ENCODE assay signal across 15 cellular contexts in the genomic region with DNA sequence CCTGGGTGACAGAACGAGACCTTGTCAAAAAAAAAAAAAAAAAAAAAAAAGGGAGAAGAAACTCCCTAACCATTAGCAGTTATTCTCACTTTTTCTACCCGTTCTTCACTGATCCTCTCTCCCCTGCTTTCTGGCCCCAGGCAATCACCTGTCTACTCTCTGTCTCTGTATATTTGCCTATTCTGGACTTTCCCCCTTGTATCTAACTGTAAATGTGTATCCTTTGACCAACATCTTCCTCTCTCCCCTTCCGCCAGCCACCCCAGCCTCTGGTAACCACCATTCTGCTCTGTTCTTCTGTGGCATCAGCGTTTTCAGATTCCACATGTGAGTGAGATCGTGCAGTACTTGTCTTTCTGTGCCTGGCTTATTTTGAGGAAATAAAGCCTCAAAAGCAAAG. TPM values are rescaled to one million over a fixed set of nuclear protein-coding genes. Genes with fewer than 3 reads are reported as not detected.
DNase-seq lines count a peak whose midpoint lies in the region; ATAC-seq, FAIRE-seq and TF ChIP-seq lines count a peak whose summit lies in the region.
"Had no signal": no experiment of that assay in that cellular context is flagged by ENCODE, and none has a peak within 500 bp of the region (broad histone marks: within the 10 kb centered on the region; RNA-seq: fewer than 3 reads in every experiment).

No MANE protein-coding gene starts in this region.

- no peaks in the 10 kb centered on the region for H4K20me1 ChIP-seq in GM12878 (ENCODE audit: control insufficient read depth, insufficient read depth)

- TF ChIP-seq EP300 in GM12878 (IDR thresholded peaks at IDR 0.05; ENCODE audit: borderline replicate concordance in 1 of 2, control insufficient read depth in 1 of 2, low read depth in 2 of 2, low read length in 2 of 2), result no peak

- H3K27ac Mint-ChIP-seq in naive thymus-derived CD4-positive, alpha-beta T cell, result no peak overlapping the region
- H3K27ac Mint-ChIP-seq: activated naive CD4-positive, alpha-beta T cell treated with anti-CD3 and anti-CD28 coated beads, Interleukin-2, amount 50 U/mL, for 72 hours; nephron; T-cell had no signal

- intact Hi-C loops in GM12878 (cut with micrococcal nuclease; ENCODE audit: unreplicated experiment), result loop anchor here (10.0 kb wide), 1 partner anchor 118 kb away; no protein-coding TSS in a partner anchor
- intact Hi-C loops in naive thymus-derived CD4-positive, alpha-beta T cell (cut with micrococcal nuclease), result no loop called here

- CTCF ChIA-PET in GM12878 (lab: Yijun Ruan, JAX), result no interaction called here
- CTCF ChIA-PET in naive thymus-derived CD4-positive, alpha-beta T cell (lab: Charles Lee), result no interaction called here

- no peaks in the 10 kb centered on the region for H3K27me3 ChIP-seq in GM12878 (replicated peaks in 1 of 2; ENCODE audit: control insufficient read depth in 2 of 2, insufficient read depth in 2 of 2, low read length in 1 of 2)
- no peaks in the 10 kb centered on the region for H3K27me3 ChIP-seq in naive thymus-derived CD4-positive, alpha-beta T cell (ENCODE audit: control insufficient read depth in 2 of 2, insufficient read depth in 2 of 2, low read length in 2 of 2)
- H3K27me3 ChIP-seq: colonic mucosa, uterus had no signal

- peaks cover 34% of the 10 kb centered on the region for H3K79me2 ChIP-seq in GM12878 (ENCODE audit: control insufficient read depth, insufficient read depth, low read length)

- FAIRE-seq in GM12878 (lab: Jason Lieb, UNC), result no peak
- FAIRE-seq: islet of Langerhans had no signal

- H3K27ac ChIP-seq in GM12878 (ENCODE audit: control insufficient read depth, insufficient read depth), result peak overlapping the region; percentile 12
- H3K27ac ChIP-seq in naive thymus-derived CD4-positive, alpha-beta T cell (ENCODE audit: low read depth, low read length), result no peak overlapping the region
- H3K27ac ChIP-seq: colonic mucosa, uterus had no signal

- no peak overlapping the region for H3K9ac ChIP-seq in GM12878 (ENCODE audit: control insufficient read depth, insufficient read depth, low read length)

- peaks cover 19% of the 10 kb centered on the region for H3K4me1 ChIP-seq in GM12878 (ENCODE audit: control insufficient read depth, insufficient read depth, low read length)
- no peaks in the 10 kb centered on the region for H3K4me1 ChIP-seq in naive thymus-derived CD4-positive, alpha-beta T cell (ENCODE audit: control insufficient read depth in 2 of 2, insufficient read depth in 2 of 2, low read length in 2 of 2)
- H3K4me1 ChIP-seq: colonic mucosa had no signal

- H3K36me3 ChIP-seq in GM12878 (ENCODE audit: control insufficient read depth in 2 of 2, insufficient read depth in 2 of 2, low read length in 1 of 2), result no peaks in the 10 kb centered on the region
- H3K36me3 ChIP-seq in naive thymus-derived CD4-positive, alpha-beta T cell (ENCODE audit: control insufficient read depth in 2 of 3, insufficient read depth in 3 of 3, low read length in 3 of 3), result no peaks in the 10 kb centered on the region
- H3K36me3 ChIP-seq: colonic mucosa, uterus had no signal

- in situ Hi-C loops in GM12878 (cut with MboI), result no loop called here

- no peak overlapping the region for H3K4me3 Mint-ChIP-seq in naive thymus-derived CD4-positive, alpha-beta T cell
- H3K4me3 Mint-ChIP-seq: nephron, T-cell had no signal

- WGBS in GM12878 (ENCODE audit: insufficient coverage, insufficient replicate concordance, low lambda C conversion rate, missing lambda C conversion rate), result 43% methylated on average over 4 of the region's 5 CpGs

- no peak overlapping the region for H2AFZ ChIP-seq in GM12878 (ENCODE audit: control insufficient read depth, low read depth, low read length)

- H3K9me3 ChIP-seq in GM12878 (replicated peaks; ENCODE audit: control insufficient read depth, insufficient read depth, low read length), result no peaks in the 10 kb centered on the region; the same call in 1 of the 3 replicates
- no peaks in the 10 kb centered on the region for H3K9me3 ChIP-seq in naive thymus-derived CD4-positive, alpha-beta T cell (ENCODE audit: control insufficient read depth in 2 of 3, low read length in 3 of 3)
- H3K9me3 ChIP-seq: colonic mucosa, uterus had no signal

- no peak overlapping the region for H3K4me3 ChIP-seq in GM12878
- no peak overlapping the region for H3K4me3 ChIP-seq in naive thymus-derived CD4-positive, alpha-beta T cell (ENCODE audit: low read length)
- H3K4me3 ChIP-seq: colonic mucosa, uterus had no signal

- peak overlapping the region; percentile 35; the same call in 1 of the 2 replicates for H3K4me2 ChIP-seq in GM12878 (ENCODE audit: control insufficient read depth, insufficient read depth)

- BruUV-seq in GM12878 (replicated peaks; lab: Mats Ljungman, UMichigan), result no TSS peak

- RAD21 ChIA-PET in GM12878 (lab: Charles Lee; ENCODE audit: unreplicated experiment), result no interaction called here

- TF ChIP-seq CTCF in GM12878 (IDR thresholded peaks at IDR 0.05 in 2 of 3, conservative IDR thresholded peaks at IDR 0.05 in 1 of 3; ENCODE audit: control insufficient read depth in 2 of 3, extremely low read depth in 1 of 3, insufficient read depth in 1 of 3, low read depth in 3 of 3, low read length in 3 of 3), result no peak

- peaks cover 0 to 4% (median 3%) of the 10 kb centered on the region in 5 donors for H3K36me3 Mint-ChIP-seq in naive thymus-derived CD4-positive, alpha-beta T cell
- H3K36me3 Mint-ChIP-seq: T-cell had no signal

- TF ChIP-seq POLR2A in GM12878 (IDR thresholded peaks at IDR 0.05; ENCODE audit: low read depth, low read length), result no peak

- POLR2A ChIA-PET in GM12878 (lab: Charles Lee), result no interaction called here
- POLR2A ChIA-PET in naive thymus-derived CD4-positive, alpha-beta T cell (lab: Charles Lee), result no interaction called here

- H3K27me3 Mint-ChIP-seq in naive thymus-derived CD4-positive, alpha-beta T cell, result peaks cover under 1 to 11% (median 6%) of the 10 kb centered on the region in 5 donors

- SMC1A ChIA-PET in GM12878 (lab: Charles Lee; ENCODE audit: uncharacterized antibody, unreplicated experiment), result no interaction called here

- peaks cover 0 to 7% (median 2%) of the 10 kb centered on the region in 11 donors for H3K9me3 Mint-ChIP-seq in naive thymus-derived CD4-positive, alpha-beta T cell

- peaks cover 0 to 9% (median 2%) of the 10 kb centered on the region in 7 donors for H3K4me1 Mint-ChIP-seq in naive thymus-derived CD4-positive, alpha-beta T cell

- ATAC-seq in GM19467 (IDR thresholded peaks at IDR 0.05; ENCODE audit: unreplicated experiment), result peak; percentile 56
- ATAC-seq in HG03159 (IDR thresholded peaks at IDR 0.05; ENCODE audit: unreplicated experiment), result peak; percentile 60
- peak; percentile 91 for ATAC-seq in GM12878
- ATAC-seq in naive thymus-derived CD4-positive, alpha-beta T cell, result no peak
- ATAC-seq: activated naive CD4-positive, alpha-beta T cell treated with anti-CD3 and anti-CD28 coated beads, Interleukin-2, amount 50 U/mL, for 72 hours; T-cell had no signal

- no peak for TF ChIP-seq RAD21 in GM12878 (IDR thresholded peaks at IDR 0.05; ENCODE audit: insufficient read depth, low read depth, low read length)

- DNase-seq in CD1c-positive myeloid dendritic cell (ENCODE audit: extremely low spot score) (peak; percentile 38), GM12878 (ENCODE audit: low read depth, low spot score) (peak; percentile 42), SW 1271 (lab: John Stamatoyannopoulos, UW) (no peak), OCI-M1 (lab: John Stamatoyannopoulos, UW) (no peak), SHP77 treated with DMSO at 0.1 percent for 48 hours (lab: John Stamatoyannopoulos, UW) (no peak)
- DNase-seq in naive thymus-derived CD4-positive, alpha-beta T cell, result no peak
- DNase-seq: colonic mucosa, NCI-H187 treated with DMSO at 0.1 percent for 48 hours, T-cell, uterus had no signal

TF ChIP-seq in GM12878, 131 proteins besides CTCF, POLR2A, EP300 and RAD21:
- TF ChIP-seq, protein P1, sequence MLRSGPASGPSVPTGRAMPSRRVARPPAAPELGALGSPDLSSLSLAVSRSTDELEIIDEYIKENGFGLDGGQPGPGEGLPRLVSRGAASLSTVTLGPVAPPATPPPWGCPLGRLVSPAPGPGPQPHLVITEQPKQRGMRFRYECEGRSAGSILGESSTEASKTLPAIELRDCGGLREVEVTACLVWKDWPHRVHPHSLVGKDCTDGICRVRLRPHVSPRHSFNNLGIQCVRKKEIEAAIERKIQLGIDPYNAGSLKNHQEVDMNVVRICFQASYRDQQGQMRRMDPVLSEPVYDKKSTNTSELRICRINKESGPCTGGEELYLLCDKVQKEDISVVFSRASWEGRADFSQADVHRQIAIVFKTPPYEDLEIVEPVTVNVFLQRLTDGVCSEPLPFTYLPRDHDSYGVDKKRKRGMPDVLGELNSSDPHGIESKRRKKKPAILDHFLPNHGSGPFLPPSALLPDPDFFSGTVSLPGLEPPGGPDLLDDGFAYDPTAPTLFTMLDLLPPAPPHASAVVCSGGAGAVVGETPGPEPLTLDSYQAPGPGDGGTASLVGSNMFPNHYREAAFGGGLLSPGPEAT (IDR thresholded peaks at IDR 0.05; ENCODE audit: low read depth), result peak; percentile 31; the same call in 1 of the 2 replicates
- TF ChIP-seq NBN (IDR thresholded peaks at IDR 0.05), result 0 out of 2 replicates have a peak, but pooled peaks have one; percentile 43
- TF ChIP-seq BRCA1 (IDR thresholded peaks at IDR 0.05; ENCODE audit: low read depth, low read length), result no peak
- TF ChIP-seq ZNF384 (IDR thresholded peaks at IDR 0.05; ENCODE audit: borderline replicate concordance, low read depth, low read length), result 0 out of 2 replicates have a peak, but pooled peaks have one; percentile 26
- TF ChIP-seq STAT1 (conservative IDR thresholded peaks at IDR 0.05), result no peak
TF ChIP-seq in GM12878: peak in this region for 3.

RNA-seq across cellular contexts. Expression of a gene that starts 6.9 kb away (rescaled TPM):
- total RNA-seq in GM12878 (2013; cell fraction: nucleolus; rRNA removed), result 122 and 123 TPM in 2 replicates
- 34.4 and 36.4 TPM in 2 replicates for total RNA-seq in GM12878 (2014; rRNA removed)
- total RNA-seq in GM12878 (2014; rRNA removed; fragmentation: Illumina TruSeq; extraction: Trizol), result 22.0 and 25.7 TPM in 2 replicates
- 43.7 and 51.3 TPM in 2 replicates for total RNA-seq in GM12878 (2021)
- 16.4 TPM for polyA plus RNA-seq in GM12878 (2011; ENCODE audit: low read depth)
- polyA plus RNA-seq in GM12878 (2011; rRNA removed), result 38.8 and 46.2 TPM in 2 replicates
- 48.3 and 55.8 TPM in 2 replicates for polyA plus RNA-seq in GM12878 (2011; cell fraction: cytosol; rRNA removed)
- 64.5 and 71.0 TPM in 2 replicates for polyA plus RNA-seq in GM12878 (2011; cell fraction: nucleus; rRNA removed)
- 21.1 and 29.0 TPM in 2 replicates for polyA plus RNA-seq in GM12878 (2012)
- 16.9 and 22.7 TPM in 2 replicates for polyA plus RNA-seq in GM12878 (2014; fragmentation: Illumina TruSeq; extraction: Trizol)
- 1 to 10 TPM; 3.5 to 5.7 TPM for polyA plus RNA-seq in GM12878 (2014; fragmentation: Nextera tagmentation; extraction: Ambion mirVana)
- polyA plus RNA-seq in GM12878 (2014; rRNA removed), result 25.6 and 25.9 TPM in 2 replicates
- polyA plus RNA-seq in GM12878 (2016; fragmentation: Nextera tagmentation; extraction: Ambion mirVana), result 10 to 100 TPM; 30.7 to 33.4 TPM
- polyA minus RNA-seq in GM12878 (2011; rRNA and poly(A)+ RNA removed), result 78.5 and 79.4 TPM in 2 replicates
- 14.1 and 19.8 TPM in 2 replicates for polyA minus RNA-seq in GM12878 (2011; cell fraction: cytosol; rRNA and poly(A)+ RNA removed)
- polyA minus RNA-seq in GM12878 (2011; cell fraction: nucleus; rRNA and poly(A)+ RNA removed), result 22.1 and 35.2 TPM in 2 replicates
- 10 to 100 TPM in 4 of 5 experiments, 1 to 10 TPM in 1; 3.8 to 37.8 (median 10.4) TPM for total RNA-seq in naive thymus-derived CD4-positive, alpha-beta T cell
- polyA plus RNA-seq in naive thymus-derived CD4-positive, alpha-beta T cell, result under 1 TPM; 0.40 to 0.95 TPM

Comparison
In these comparisons a context has a peak if more than half of its experiments do, and no peak if none do; other contexts are left out.
1. DNase-seq: peak in CD1c-positive myeloid dendritic cell (single experiment) and GM12878 (single experiment); none in SW 1271 (0 of 2), naive thymus-derived CD4-positive, alpha-beta T cell (0 of 9), OCI-M1 (single experiment) and SHP77 treated with DMSO at 0.1 percent for 48 hours (single experiment).